Comparison of ENCODE assay signal across 15 cellular contexts in genomic region chr14:81465507-81466228, GRCh38.
A peak's percentile ranks its signal among the peaks of the same experiment; 100 is the strongest.
DNase-seq lines count a peak whose midpoint lies in the region; ATAC-seq and FAIRE-seq lines count a peak whose summit lies in the region.
"Had no signal": no experiment of that assay in that cellular context is flagged by ENCODE, and none has a peak within 500 bp of the region (broad histone marks: within the 10 kb centered on the region; RNA-seq: fewer than 3 reads in every experiment).

No MANE protein-coding gene starts in this region.

- no peaks in the 10 kb centered on the region for H3K27me3 Mint-ChIP-seq in activated T-cell treated with anti-CD3 and anti-CD28 coated beads, Interleukin-2, amount 50 U/mL, for 4 hours (ENCODE audit: low read depth)
- H3K27me3 Mint-ChIP-seq in T-cell (peaks cover 0 to 1% of the 10 kb centered on the region in 2 donors), immature natural killer cell (ENCODE audit: low read depth in 3 of 3) (peaks cover 0 to 2% (median 0%) of the 10 kb centered on the region in 3 donors)

- H3K9me3 ChIP-seq in small intestine (ENCODE audit: control insufficient read depth, low read depth) = no peaks in the 10 kb centered on the region

- H3K27ac Mint-ChIP-seq in T-cell (peak overlapping the region; percentile 55 to 58), immature natural killer cell (peak overlapping the region in 1 of 6 donors; percentile 69)
- no peak overlapping the region for H3K27ac Mint-ChIP-seq in stimulated activated effector memory CD8-positive, alpha-beta T cell treated with anti-CD3 and anti-CD28 coated beads, Interleukin-12 subunit alpha, Interleukin-12 subunit beta, amount 100 ng/mL, for 72 hours

- H3K36me3 ChIP-seq in small intestine (ENCODE audit: control insufficient read depth in 2 of 2, insufficient read depth in 2 of 2, low read length in 2 of 2) = no peaks in the 10 kb centered on the region

- H3K36me3 Mint-ChIP-seq in activated T-cell treated with anti-CD3 and anti-CD28 coated beads, Interleukin-2, amount 50 U/mL, for 4 hours (ENCODE audit: insufficient read depth) = no peaks in the 10 kb centered on the region
- H3K36me3 Mint-ChIP-seq in T-cell (no peaks in the 10 kb centered on the region), immature natural killer cell (no peaks in the 10 kb centered on the region)
- no peaks in the 10 kb centered on the region for H3K36me3 Mint-ChIP-seq in stimulated activated effector memory CD8-positive, alpha-beta T cell treated with anti-CD3 and anti-CD28 coated beads, Interleukin-12 subunit alpha, Interleukin-12 subunit beta, amount 100 ng/mL, for 72 hours

- WGBS in small intestine, 3 donors = 82 to 86% (median 84%) methylated on average over 13 of the region's 13 CpGs

- no peak overlapping the region for H3K27ac ChIP-seq in small intestine (ENCODE audit: low read depth in 1 of 2, low read length in 1 of 2)
- H3K27ac ChIP-seq: coronary artery, GM23248, RWPE1 had no signal

- H3K4me1 ChIP-seq in small intestine (ENCODE audit: control insufficient read depth in 2 of 2, insufficient read depth in 1 of 2, low read depth in 1 of 2, low read length in 1 of 2) = no peaks in the 10 kb centered on the region

- no peak for FAIRE-seq in small intestine (lab: Jason Lieb, UNC)

- POLR2A ChIA-PET in T-cell (lab: Charles Lee) = interaction anchor here in 1 of 2 donors (0.5 to 1.8 kb wide), 2 partner anchors 32 to 68 kb away, joined by 3 to 9 read pairs; partner anchors contain the start of gene SEL1L

- CTCF ChIA-PET in T-cell (lab: Charles Lee) = interaction anchor here (0.6 to 2.8 kb wide), 11 partner anchors 13 to 524 kb away, joined by 3 to 21 read pairs (median 3); partner anchors contain the start of gene CEP128 (in 1 of the 2)

- no peak for DNase-seq in activated T-cell treated with anti-CD3 and anti-CD28 coated beads, Interleukin-2, amount 50 U/mL, for 4 hours
- DNase-seq in activated T-cell treated with anti-CD3 and anti-CD28 coated beads, Interleukin-2, amount 50 U/mL, for 1 hour = no peak
- DNase-seq in T-cell (no peak), immature natural killer cell (no peak), NCI-H1417 treated with DMSO at 0.1 percent for 48 hours (lab: John Stamatoyannopoulos, UW) (no peak), small intestine (no peak)
- no peak for DNase-seq in stimulated activated effector memory CD8-positive, alpha-beta T cell treated with anti-CD3 and anti-CD28 coated beads, Interleukin-12 subunit alpha, Interleukin-12 subunit beta, amount 100 ng/mL, for 72 hours (ENCODE audit: low spot score in 2 of 2)
- DNase-seq: foreskin melanocyte; left colon; NCI-H1105 treated with DMSO at 0.1 percent for 48 hours; stimulated activated CD4-positive, alpha-beta T cell treated with anti-CD3 and anti-CD28 coated beads, Interleukin-15, amount 100 ng/mL, for 24 hours had no signal

- H3K27me3 ChIP-seq in small intestine (ENCODE audit: control insufficient read depth in 2 of 2, insufficient read depth in 2 of 2, low read length in 2 of 2) = no peaks in the 10 kb centered on the region

- H3K4me3 ChIP-seq in small intestine (ENCODE audit: low read depth in 1 of 2, low read length in 2 of 2) = no peak overlapping the region

- peak overlapping the region; percentile 54 for H3K4me3 Mint-ChIP-seq in activated T-cell treated with anti-CD3 and anti-CD28 coated beads, Interleukin-2, amount 50 U/mL, for 4 hours
- H3K4me3 Mint-ChIP-seq in T-cell (peak overlapping the region; percentile 46 to 80 (median 63)), immature natural killer cell (peak overlapping the region; percentile 60 to 89 (median 75))
- H3K4me3 Mint-ChIP-seq in stimulated activated effector memory CD8-positive, alpha-beta T cell treated with anti-CD3 and anti-CD28 coated beads, Interleukin-12 subunit alpha, Interleukin-12 subunit beta, amount 100 ng/mL, for 72 hours = peak overlapping the region; percentile 63

- ATAC-seq in activated T-cell treated with anti-CD3 and anti-CD28 coated beads, Interleukin-2, amount 50 U/mL, for 4 hours = no peak
- no peak for ATAC-seq in T-cell (replicated peaks in 1 of 4)
- no peak for ATAC-seq in stimulated activated effector memory CD8-positive, alpha-beta T cell treated with anti-CD3 and anti-CD28 coated beads, Interleukin-12 subunit alpha, Interleukin-12 subunit beta, amount 100 ng/mL, for 72 hours
- ATAC-seq in HG03565 (IDR thresholded peaks at IDR 0.05; ENCODE audit: unreplicated experiment) = no peak

- no peaks in the 10 kb centered on the region for H3K9me3 Mint-ChIP-seq in activated T-cell treated with anti-CD3 and anti-CD28 coated beads, Interleukin-2, amount 50 U/mL, for 4 hours
- H3K9me3 Mint-ChIP-seq in T-cell (no peaks in the 10 kb centered on the region), immature natural killer cell (no peaks in the 10 kb centered on the region)
- no peaks in the 10 kb centered on the region for H3K9me3 Mint-ChIP-seq in stimulated activated effector memory CD8-positive, alpha-beta T cell treated with anti-CD3 and anti-CD28 coated beads, Interleukin-12 subunit alpha, Interleukin-12 subunit beta, amount 100 ng/mL, for 72 hours

- H3K4me1 Mint-ChIP-seq in activated T-cell treated with anti-CD3 and anti-CD28 coated beads, Interleukin-2, amount 50 U/mL, for 4 hours (ENCODE audit: low read depth) = peaks cover 12% of the 10 kb centered on the region
- H3K4me1 Mint-ChIP-seq in T-cell (peaks cover 0 to 13% (median 8%) of the 10 kb centered on the region in 3 donors), immature natural killer cell (peaks cover 6 to 10% of the 10 kb centered on the region in 2 donors)
- H3K4me1 Mint-ChIP-seq in stimulated activated effector memory CD8-positive, alpha-beta T cell treated with anti-CD3 and anti-CD28 coated beads, Interleukin-12 subunit alpha, Interleukin-12 subunit beta, amount 100 ng/mL, for 72 hours = peaks cover 12% of the 10 kb centered on the region
